In the genomic region with DNA sequence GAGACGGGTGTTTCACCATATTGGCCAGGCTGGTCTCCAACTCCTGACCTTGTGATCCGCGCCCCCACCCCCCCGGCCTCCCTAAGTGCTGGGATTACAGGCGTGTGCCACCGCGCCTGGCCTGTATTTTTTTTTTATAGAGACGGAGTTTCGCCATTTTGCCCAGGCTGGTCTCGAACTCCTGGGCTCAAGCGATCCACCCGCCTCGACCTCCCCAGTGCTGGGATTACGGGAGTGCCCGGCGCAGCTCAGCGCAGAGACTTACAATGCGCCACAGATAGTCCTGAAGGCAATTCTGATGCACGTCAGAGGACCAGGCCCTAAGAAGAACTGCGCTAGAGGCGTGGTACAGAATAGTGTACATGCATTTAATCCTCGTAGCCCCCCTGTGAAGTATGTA, we compare ENCODE assay signal across 8 cellular contexts. TPM values are rescaled to one million over a fixed set of nuclear protein-coding genes. Genes with fewer than 3 reads are reported as not detected.
A peak's percentile ranks its signal among the peaks of the same experiment; 100 is the strongest.
DNase-seq lines count a peak whose midpoint lies in the region; ATAC-seq and TF ChIP-seq lines count a peak whose summit lies in the region.

No MANE protein-coding gene starts in this region.

- DNase-seq in heart right ventricle = no peak
- DNase-seq in Right ventricle myocardium superior = no peak
- DNase-seq in breast epithelium (ENCODE audit: low spot score in 2 of 2) = no peak
- DNase-seq in SHP77 treated with DMSO at 0.1 percent for 48 hours (lab: John Stamatoyannopoulos, UW) = no peak
- no peak for DNase-seq in stimulated activated CD4-positive, alpha-beta T cell treated with anti-CD3 and anti-CD28 coated beads, Interleukin-12 subunit alpha, Interleukin-12 subunit beta, amount 100 ng/mL, for 4 hours
- DNase-seq in HEK293T (ENCODE audit: extremely low spot score) = no peak

- H3K36me3 ChIP-seq in heart right ventricle = peaks cover 0 to 28% (median 2%) of the 10 kb centered on the region in 9 donors
- no peaks in the 10 kb centered on the region for H3K36me3 ChIP-seq in breast epithelium
- H3K36me3 ChIP-seq in mucosa of rectum (ENCODE audit: control insufficient read depth in 2 of 2, insufficient read depth in 2 of 2, low read length in 2 of 2) = peaks cover 5 to 13% of the 10 kb centered on the region in 2 donors

- H3K27me3 ChIP-seq in heart right ventricle = no peaks in the 10 kb centered on the region
- no peaks in the 10 kb centered on the region for H3K27me3 ChIP-seq in breast epithelium
- H3K27me3 ChIP-seq in mucosa of rectum (ENCODE audit: control insufficient read depth in 2 of 2, insufficient read depth in 2 of 2, low read length in 2 of 2) = no peaks in the 10 kb centered on the region

- H3K4me1 ChIP-seq in heart right ventricle = peaks cover 4 to 26% (median 16%) of the 10 kb centered on the region in 9 donors
- peaks cover 0 to 5% of the 10 kb centered on the region in 2 donors for H3K4me1 ChIP-seq in breast epithelium
- peaks cover 11 to 12% of the 10 kb centered on the region in 2 donors for H3K4me1 ChIP-seq in mucosa of rectum (ENCODE audit: control insufficient read depth in 2 of 2, insufficient read depth in 2 of 2, low read length in 2 of 2)

- no peak for TF ChIP-seq POLR2A in breast epithelium (IDR thresholded peaks at IDR 0.05)

- CTCF ChIA-PET in HEK293T (lab: Yijun Ruan, JAX) = no interaction called here

- H3K9ac ChIP-seq in mucosa of rectum (ENCODE audit: low read depth in 1 of 2, low read length in 2 of 2) = peak overlapping the region in 1 of 2 donors; percentile 88

- H3K27ac ChIP-seq in heart right ventricle (peak overlapping the region; percentile 67 to 96 (median 93)), breast epithelium (peak overlapping the region; percentile 96), mucosa of rectum (ENCODE audit: low read depth in 2 of 2, low read length in 2 of 2) (peak overlapping the region; percentile 89 to 91)

- TF ChIP-seq CTCF in heart right ventricle (IDR thresholded peaks at IDR 0.05) (no peak), breast epithelium (IDR thresholded peaks at IDR 0.05) (no peak)

- intact Hi-C loops in heart right ventricle (cut with DNase I) = loop anchor here in 3 of 10 donors (5.0 kb wide), 3 partner anchors 68 to 738 kb away; partner anchors contain the start of genes ARL2 (in 1 of the 3), RPS6KA4 (in 1 of the 3) and SNX15 (in 1 of the 3)
- intact Hi-C loops in Right ventricle myocardium superior (cut with DNase I) = no loop called here
- intact Hi-C loops in breast epithelium (cut with DNase I; ENCODE audit: low total_unique reads) = no loop called here

- WGBS in heart right ventricle, 2 donors = 69 to 78% methylated on average over 22 of the region's 22 CpGs

- H3K4me3 ChIP-seq in heart right ventricle (peak overlapping the region in 9 of 10 donors; percentile 75 to 94 (median 86)), breast epithelium (peak overlapping the region in 2 of 3 donors; percentile 86 to 91), mucosa of rectum (ENCODE audit: low read length in 2 of 2) (peak overlapping the region; percentile 85 to 87)

- peak in 2 of 8 donors; percentile 3 to 38 for ATAC-seq in heart right ventricle
- no peak for ATAC-seq in Right ventricle myocardium superior (ENCODE audit: poor library complexity)
- no peak for ATAC-seq in HG02571 (IDR thresholded peaks at IDR 0.05; ENCODE audit: unreplicated experiment)

- H3K9me3 ChIP-seq in heart right ventricle (no peaks in the 10 kb centered on the region), breast epithelium (no peaks in the 10 kb centered on the region), mucosa of rectum (ENCODE audit: control insufficient read depth in 2 of 2, low read length in 2 of 2) (no peaks in the 10 kb centered on the region)

- POLR2A ChIA-PET in HEK293T (lab: Yijun Ruan, JAX) = interaction anchor here (1.4 to 2.7 kb wide), 6 partner anchors 10 to 221 kb away, joined by 3 to 18 read pairs (median 4); partner anchors contain the start of gene POLA2

TF ChIP-seq in HEK293T, 16 proteins besides CTCF, POLR2A, EP300 and RAD21:
- TF ChIP-seq HDGF (IDR thresholded peaks at IDR 0.05; ENCODE audit: borderline replicate concordance) = no peak
- TF ChIP-seq FOXM1 (IDR thresholded peaks at IDR 0.05; ENCODE audit: borderline replicate concordance) = no peak
- TF ChIP-seq ZNF384 (IDR thresholded peaks at IDR 0.05) = no peak

RNA-seq across cellular contexts. Expression of gene VPS51, which starts 0.6 kb away (rescaled TPM):
- total RNA-seq in heart right ventricle = 100 to 1,000 TPM in 6 of 10 donors, 10 to 100 TPM in 4; 79.2 to 123 (median 100) TPM
- 100 to 1,000 TPM in 1 of 2 donors, 10 to 100 TPM in 1; 85.2 to 102 TPM for polyA plus RNA-seq in heart right ventricle
- 88.1 TPM for total RNA-seq in Right ventricle myocardium superior
- 100 to 1,000 TPM; 166 to 317 (median 218) TPM for total RNA-seq in breast epithelium

RNA-seq across cellular contexts. Expression of gene ZFPL1, which starts 11.4 kb away (rescaled TPM):
- total RNA-seq in heart right ventricle = 10 to 100 TPM; 21.5 to 27.7 (median 24.8) TPM
- 10 to 100 TPM; 32.8 to 49.2 TPM for polyA plus RNA-seq in heart right ventricle
- total RNA-seq in Right ventricle myocardium superior = 19.9 TPM
- total RNA-seq in breast epithelium = 10 to 100 TPM; 33.8 to 44.1 (median 44.0) TPM

RNA-seq across cellular contexts. Expression of gene CDCA5, which starts 11.6 kb away (rescaled TPM):
- total RNA-seq in heart right ventricle (1 to 10 TPM in 5 of 10 donors, under 1 TPM in 5; 0.50 to 5.3 (median 1.0) TPM), Right ventricle myocardium superior (1.4 TPM), breast epithelium (1 to 10 TPM in 1 of 3 donors, under 1 TPM in 2; 0.96 to 1.2 (median 0.98) TPM)
- polyA plus RNA-seq in heart right ventricle = under 1 TPM; 0.45 to 0.80 TPM

RNA-seq across cellular contexts. Expression of gene TM7SF2, which starts 16.2 kb away (rescaled TPM):
- total RNA-seq in heart right ventricle (10 to 100 TPM; 38.1 to 87.8 (median 69.5) TPM), Right ventricle myocardium superior (72.4 TPM), breast epithelium (100 to 1,000 TPM in 1 of 3 donors, 10 to 100 TPM in 2; 38.8 to 189 (median 44.2) TPM)
- polyA plus RNA-seq in heart right ventricle = 10 to 100 TPM; 18.5 to 83.6 TPM

RNA-seq across cellular contexts. Expression of gene ZNHIT2, which starts 22.1 kb away (rescaled TPM):
- total RNA-seq in heart right ventricle = 1 to 10 TPM; 4.3 to 8.3 (median 6.5) TPM
- 10 to 100 TPM; 16.5 to 17.5 TPM for polyA plus RNA-seq in heart right ventricle
- 5.7 TPM for total RNA-seq in Right ventricle myocardium superior
- 10 to 100 TPM; 14.6 to 23.3 (median 20.3) TPM for total RNA-seq in breast epithelium
